In genomic region chr7:128869138-128869943, GRCh38 we compare ENCODE assay signal across 8 cellular contexts. TPM values are rescaled to one million over a fixed set of nuclear protein-coding genes. Genes with fewer than 3 reads are reported as not detected.
A peak's percentile ranks its signal among the peaks of the same experiment; 100 is the strongest.
DNase-seq lines count a peak whose midpoint lies in the region; ATAC-seq, FAIRE-seq and TF ChIP-seq lines count a peak whose summit lies in the region.

No MANE protein-coding gene starts in this region.

- H3K79me2 ChIP-seq in MM.1S (ENCODE audit: low read length): peaks cover 14% of the 10 kb centered on the region

- ATAC-seq in GM21381 (IDR thresholded peaks at IDR 0.05; ENCODE audit: unreplicated experiment) (peak; percentile 61), mucosa of descending colon (peak; percentile 88), HG03565 (IDR thresholded peaks at IDR 0.05; ENCODE audit: unreplicated experiment) (no peak)

- CTCF ChIA-PET in activated CD4-positive, alpha-beta memory T cell treated with anti-CD3 and anti-CD28 coated beads for 36 hours (lab: Charles Lee): interaction anchor here (0.9 to 1.5 kb wide), 5 partner anchors 12 to 222 kb away, joined by 3 to 6 read pairs (median 5); no protein-coding TSS in a partner anchor

- H3K36me3 ChIP-seq in MM.1S (replicated peaks; ENCODE audit: insufficient read depth, low read length): no peaks in the 10 kb centered on the region
- H3K36me3 ChIP-seq in mucosa of descending colon (ENCODE audit: low read depth): no peaks in the 10 kb centered on the region
- H3K36me3 ChIP-seq in subcutaneous abdominal adipose tissue (ENCODE audit: control insufficient read depth in 5 of 5, insufficient read depth in 5 of 5, low read length in 5 of 5): peaks cover 0 to 20% (median 16%) of the 10 kb centered on the region in 5 donors

- peaks cover 9% of the 10 kb centered on the region; the same call in 1 of the 2 replicates for H3F3A ChIP-seq in MM.1S (ENCODE audit: insufficient read depth, low read length)

- intact Hi-C loops in activated CD4-positive, alpha-beta memory T cell treated with anti-CD3 and anti-CD28 coated beads for 36 hours (cut with micrococcal nuclease): loop anchor here (10.0 kb wide), 2 partner anchors 415 to 445 kb away; partner anchors contain the start of gene HILPDA
- intact Hi-C loops in mucosa of descending colon (cut with DNase I, micrococcal nuclease): no loop called here

- H2AFZ ChIP-seq in MM.1S (ENCODE audit: low read length): peak overlapping the region; percentile 91

- H3K27ac Mint-ChIP-seq in activated CD4-positive, alpha-beta memory T cell treated with anti-CD3 and anti-CD28 coated beads for 36 hours: no peak overlapping the region
- H3K27ac Mint-ChIP-seq in endothelial cell (ENCODE audit: unreplicated experiment): no peak overlapping the region

- H3K4me1 ChIP-seq in MM.1S (ENCODE audit: low read length) (no peaks in the 10 kb centered on the region), mucosa of descending colon (ENCODE audit: low read depth) (peaks cover 16% of the 10 kb centered on the region), subcutaneous abdominal adipose tissue (ENCODE audit: control insufficient read depth in 5 of 5, insufficient read depth in 5 of 5, low read length in 5 of 5) (peaks cover 0 to 20% (median 18%) of the 10 kb centered on the region in 5 donors)

- no peak overlapping the region; the same call in 1 of the 2 replicates for H3K27ac ChIP-seq in MM.1S (ENCODE audit: low read length)
- no peak overlapping the region for H3K27ac ChIP-seq in subcutaneous abdominal adipose tissue (ENCODE audit: low read depth, low read length)

- no peaks in the 10 kb centered on the region for H3K27me3 ChIP-seq in MM.1S (replicated peaks; ENCODE audit: insufficient read depth, low read length)
- peaks cover 0 to 7% (median 0%) of the 10 kb centered on the region in 5 donors for H3K27me3 ChIP-seq in subcutaneous abdominal adipose tissue (ENCODE audit: control insufficient read depth in 5 of 5, insufficient read depth in 4 of 5, low read length in 5 of 5)

- H3K4me3 ChIP-seq in MM.1S (ENCODE audit: low read length) (peak overlapping the region; percentile 79), mucosa of descending colon (no peak overlapping the region), subcutaneous abdominal adipose tissue (ENCODE audit: low read depth in 1 of 5, low read length in 5 of 5) (peak overlapping the region in 4 of 5 donors; percentile 60 to 76 (median 66))

- H3K9me3 ChIP-seq in MM.1S (replicated peaks; ENCODE audit: insufficient read depth, low read length) (no peaks in the 10 kb centered on the region), mucosa of descending colon (no peaks in the 10 kb centered on the region), subcutaneous abdominal adipose tissue (ENCODE audit: control insufficient read depth in 5 of 5, low read length in 5 of 5) (no peaks in the 10 kb centered on the region)

- peaks cover 13% of the 10 kb centered on the region for H3K4me1 Mint-ChIP-seq in activated CD4-positive, alpha-beta memory T cell treated with anti-CD3 and anti-CD28 coated beads for 36 hours (ENCODE audit: low read depth)
- H3K4me1 Mint-ChIP-seq in endothelial cell (ENCODE audit: unreplicated experiment): peaks cover 7% of the 10 kb centered on the region

- H3K4me2 ChIP-seq in MM.1S (ENCODE audit: low read depth, low read length): peak overlapping the region; percentile 97

- peaks cover 7% of the 10 kb centered on the region for H3K36me3 Mint-ChIP-seq in activated CD4-positive, alpha-beta memory T cell treated with anti-CD3 and anti-CD28 coated beads for 36 hours
- peaks cover 14% of the 10 kb centered on the region for H3K36me3 Mint-ChIP-seq in endothelial cell (ENCODE audit: low read depth, unreplicated experiment)

- POLR2A ChIA-PET in activated CD4-positive, alpha-beta memory T cell treated with anti-CD3 and anti-CD28 coated beads for 36 hours (lab: Charles Lee): no interaction called here

- no peaks in the 10 kb centered on the region for H3K9me3 Mint-ChIP-seq in activated CD4-positive, alpha-beta memory T cell treated with anti-CD3 and anti-CD28 coated beads for 36 hours
- no peaks in the 10 kb centered on the region for H3K9me3 Mint-ChIP-seq in endothelial cell (ENCODE audit: unreplicated experiment)

- H3K4me3 Mint-ChIP-seq in activated CD4-positive, alpha-beta memory T cell treated with anti-CD3 and anti-CD28 coated beads for 36 hours: peak overlapping the region; percentile 43
- H3K4me3 Mint-ChIP-seq in endothelial cell (ENCODE audit: unreplicated experiment): no peak overlapping the region

- H3K9me2 ChIP-seq in MM.1S (replicated peaks; ENCODE audit: insufficient read depth, low read length): no peaks in the 10 kb centered on the region

- FAIRE-seq in D721Med (lab: Jason Lieb, UNC): no peak

- TF ChIP-seq CTCF in D721Med (IDR thresholded peaks at IDR 0.05; ENCODE audit: insufficient read depth, missing control alignments): peak; percentile 6
- peak; percentile 49 for TF ChIP-seq CTCF in MM.1S (IDR thresholded peaks at IDR 0.05; ENCODE audit: low read length)
- TF ChIP-seq CTCF in endothelial cell (IDR thresholded peaks at IDR 0.05; ENCODE audit: unreplicated experiment): no peak
- peak; percentile 34 for TF ChIP-seq CTCF in mucosa of descending colon (IDR thresholded peaks at IDR 0.05)

- H3K27me3 Mint-ChIP-seq in activated CD4-positive, alpha-beta memory T cell treated with anti-CD3 and anti-CD28 coated beads for 36 hours: peaks cover 3% of the 10 kb centered on the region
- peaks cover 27% of the 10 kb centered on the region for H3K27me3 Mint-ChIP-seq in endothelial cell (ENCODE audit: unreplicated experiment)

- no peaks in the 10 kb centered on the region for H4K20me1 ChIP-seq in MM.1S (ENCODE audit: insufficient read depth, low read length)

- DNase-seq in D721Med (ENCODE audit: insufficient read length, low spot score): no peak
- peak; percentile 88 for DNase-seq in MM.1S
- peak; percentile 59 for DNase-seq in activated CD4-positive, alpha-beta memory T cell treated with anti-CD3 and anti-CD28 coated beads for 36 hours
- peak; percentile 37 for DNase-seq in endothelial cell (ENCODE audit: low spot score)
- DNase-seq in mucosa of descending colon: peak; percentile 63 to 84 (median 74)

- peak overlapping the region; percentile 55; the same call in 1 of the 2 replicates for H3K9ac ChIP-seq in MM.1S (ENCODE audit: low read length)
- peak overlapping the region in 4 of 5 donors; percentile 35 to 72 (median 46) for H3K9ac ChIP-seq in subcutaneous abdominal adipose tissue (ENCODE audit: low read length in 5 of 5)

RNA-seq across cellular contexts. Expression of gene ATP6V1F, which starts 6.7 kb away (rescaled TPM):
- 100 to 1,000 TPM; 113 to 117 TPM for total RNA-seq in activated CD4-positive, alpha-beta memory T cell treated with anti-CD3 and anti-CD28 coated beads for 36 hours
- total RNA-seq in endothelial cell (ENCODE audit: unreplicated experiment) (132 TPM), mucosa of descending colon (10 to 100 TPM; 55.6 to 85.5 (median 82.4) TPM)

RNA-seq across cellular contexts. Expression of gene FLNC, which starts 39.1 kb away (rescaled TPM):
- under 1 TPM in 1 of 2 experiments, not detected in 1; 0.05 TPM for total RNA-seq in activated CD4-positive, alpha-beta memory T cell treated with anti-CD3 and anti-CD28 coated beads for 36 hours
- total RNA-seq in endothelial cell (ENCODE audit: unreplicated experiment): 7.7 TPM
- 100 to 1,000 TPM in 1 of 3 donors, 10 to 100 TPM in 1, 1 to 10 TPM in 1; 6.9 to 267 (median 15.0) TPM for total RNA-seq in mucosa of descending colon

RNA-seq across cellular contexts. Expression of gene KCP, which starts 41.2 kb away (rescaled TPM):
- total RNA-seq in activated CD4-positive, alpha-beta memory T cell treated with anti-CD3 and anti-CD28 coated beads for 36 hours: under 1 TPM; 0.05 to 0.12 TPM
- total RNA-seq in endothelial cell (ENCODE audit: unreplicated experiment): 4.3 TPM
- 1 to 10 TPM in 2 of 3 donors, under 1 TPM in 1; 0.47 to 1.7 (median 1.4) TPM for total RNA-seq in mucosa of descending colon
